Comparison of ENCODE assay signal across 8 cellular contexts in the genomic region with DNA sequence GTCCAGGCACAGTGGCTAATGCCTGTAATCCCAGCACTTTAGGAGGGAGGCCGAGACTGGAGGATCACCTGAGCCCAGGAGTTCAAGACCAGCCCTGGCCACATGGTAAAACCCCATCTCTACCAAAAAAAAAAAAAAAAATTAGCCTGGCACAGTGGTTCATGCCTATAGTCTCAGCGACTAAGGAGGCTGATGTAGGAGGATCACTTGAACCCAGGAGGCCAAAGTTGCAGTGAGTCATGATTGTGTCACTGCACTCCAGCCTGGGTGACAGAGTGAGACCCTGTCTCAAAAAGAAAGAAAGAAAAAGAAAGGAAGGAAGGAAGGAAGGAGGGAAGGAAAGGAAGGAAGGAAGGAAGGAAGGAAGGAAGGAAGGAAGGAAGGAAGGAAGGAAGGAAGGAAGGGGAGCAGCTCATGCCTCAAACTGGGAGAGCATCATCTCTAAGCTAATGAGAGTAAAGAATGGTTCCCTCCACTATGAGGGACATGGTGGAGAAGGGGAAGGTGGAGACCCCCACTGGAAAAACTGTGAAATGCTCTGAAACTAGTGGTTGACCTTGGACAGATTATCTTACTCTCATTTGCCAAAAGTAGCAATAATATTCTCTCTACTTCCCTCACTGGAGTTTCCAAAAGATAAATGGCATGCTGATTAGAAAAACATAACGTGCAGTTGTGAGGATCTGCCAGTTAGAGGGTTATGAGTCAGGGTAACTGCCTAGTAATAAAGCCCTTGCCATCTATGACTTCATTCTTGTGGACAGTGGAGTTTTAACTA. TPM values are rescaled to one million over a fixed set of nuclear protein-coding genes. Genes with fewer than 3 reads are reported as not detected.
DNase-seq lines count a peak whose midpoint lies in the region; ATAC-seq and TF ChIP-seq lines count a peak whose summit lies in the region.

No MANE protein-coding gene starts in this region.

- TF ChIP-seq POLR2A in body of pancreas (IDR thresholded peaks at IDR 0.05), result no peak

- H3K4me1 ChIP-seq in body of pancreas, result peaks cover 6% of the 10 kb centered on the region

- no peaks in the 10 kb centered on the region for H3K9me3 ChIP-seq in body of pancreas

- DNase-seq in stimulated activated CD4-positive, alpha-beta T cell treated with anti-CD3 and anti-CD28 coated beads, Interleukin-15, amount 100 ng/mL, for 24 hours, result peak; percentile 50
- DNase-seq in stimulated activated CD4-positive, alpha-beta T cell treated with anti-CD3 and anti-CD28 coated beads, Interleukin-4, amount 100 ng/mL, for 1 hour, result no peak
- DNase-seq in MV-4-11 (lab: John Stamatoyannopoulos, UW) (peak; percentile 95), body of pancreas (peak in 1 of 4 donors; percentile 35), retinal pigment epithelial cell (ENCODE audit: low read depth) (no peak), EL (no peak)
- DNase-seq in effector CD8-positive, alpha-beta T cell (lab: John Stamatoyannopoulos, UW), result no peak

- WGBS in body of pancreas, 2 donors, result 38 to 42% methylated on average over 3 of the region's 3 CpGs

- H3K4me3 ChIP-seq in body of pancreas, result no peak overlapping the region
- no peak overlapping the region for H3K4me3 ChIP-seq in retinal pigment epithelial cell (ENCODE audit: low read length)

- TF ChIP-seq CTCF in body of pancreas (IDR thresholded peaks at IDR 0.05) (peak in 2 of 7 experiments; percentile 17), retinal pigment epithelial cell (conservative IDR thresholded peaks at IDR 0.05; ENCODE audit: low read depth, low read length) (peak; percentile 29)

- intact Hi-C loops in body of pancreas (cut with DNase I), result no loop called here

- H3K36me3 ChIP-seq in body of pancreas (replicated peaks in 1 of 2; ENCODE audit: insufficient read depth in 1 of 2, low read depth in 2 of 2), result no peaks in the 10 kb centered on the region

- ATAC-seq in body of pancreas (peak; percentile 67), GM18867 (IDR thresholded peaks at IDR 0.05; ENCODE audit: unreplicated experiment) (no peak)

- no peaks in the 10 kb centered on the region for H3K27me3 ChIP-seq in body of pancreas

- H3K27ac ChIP-seq in body of pancreas, result no peak overlapping the region

RNA-seq across cellular contexts. Expression of gene GIMAP5, which starts 16.8 kb away (rescaled TPM):
- total RNA-seq in body of pancreas, result 10 to 100 TPM in 1 of 2 donors, 1 to 10 TPM in 1; 5.3 to 11.9 TPM

RNA-seq across cellular contexts. Expression of gene GIMAP1, which starts 37.6 kb away (rescaled TPM):
- total RNA-seq in body of pancreas, result 1 to 10 TPM in 1 of 2 donors, under 1 TPM in 1; 0.99 to 3.9 TPM

RNA-seq across cellular contexts. Expression of gene TMEM176B, which starts 46.1 kb away (rescaled TPM):
- 10 to 100 TPM; 32.9 to 36.3 TPM for total RNA-seq in body of pancreas

RNA-seq across cellular contexts. Expression of gene TMEM176A, which starts 46.6 kb away (rescaled TPM):
- total RNA-seq in body of pancreas, result 10 to 100 TPM in 1 of 2 donors, 1 to 10 TPM in 1; 7.6 to 27.5 TPM

Comparison
In these comparisons a context has a peak if more than half of its experiments do, and no peak if none do; other contexts are left out.
1. DNase-seq: peak in stimulated activated CD4-positive, alpha-beta T cell treated with anti-CD3 and anti-CD28 coated beads, Interleukin-15, amount 100 ng/mL, for 24 hours (single experiment) and MV-4-11 (single experiment); none in stimulated activated CD4-positive, alpha-beta T cell treated with anti-CD3 and anti-CD28 coated beads, Interleukin-4, amount 100 ng/mL, for 1 hour (single experiment), retinal pigment epithelial cell (single experiment), EL (single experiment) and effector CD8-positive, alpha-beta T cell (single experiment).